Comparison of ENCODE assay signal across 18 cellular contexts in the genomic region with DNA sequence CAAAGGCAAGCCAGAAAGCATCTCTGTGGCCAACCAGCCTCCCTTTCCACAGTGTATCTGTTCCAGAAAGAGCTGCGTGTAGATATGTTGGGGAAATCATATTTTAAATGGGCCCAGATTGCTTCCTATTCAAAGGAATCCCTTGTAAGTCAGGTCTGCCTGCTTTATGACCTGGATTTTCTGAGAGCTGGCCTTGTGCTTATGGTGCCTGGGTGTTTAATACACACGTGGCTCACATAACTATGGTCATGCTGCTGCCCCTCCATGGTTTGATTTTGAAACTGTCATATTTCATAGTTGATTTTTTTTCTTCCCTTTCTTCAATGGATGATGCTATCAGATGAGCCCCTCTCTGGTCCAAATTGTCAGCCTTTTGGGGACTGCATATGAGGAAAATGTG.
"Had no signal": no experiment of that assay in that cellular context is flagged by ENCODE, and none has a peak within 500 bp of the region (broad histone marks: within the 10 kb centered on the region; RNA-seq: fewer than 3 reads in every experiment).

No MANE protein-coding gene starts in this region.

- H3K27ac ChIP-seq: breast epithelium, dorsolateral prefrontal cortex, gastroesophageal sphincter, right atrium auricular region, upper lobe of left lung had no signal

- H3K36me3 ChIP-seq: breast epithelium, gastroesophageal sphincter, right atrium auricular region, upper lobe of left lung had no signal

- H3K9me3 ChIP-seq: breast epithelium, gastroesophageal sphincter, right atrium auricular region, upper lobe of left lung had no signal

- DNase-seq: activated CD4-positive, alpha-beta T cell treated with anti-CD3 and anti-CD28 coated beads for 1 hour; activated CD4-positive, alpha-beta T cell treated with anti-CD3 and anti-CD28 coated beads, Interleukin-2, amount 50 U/mL, for 48 hours; activated naive CD4-positive, alpha-beta T cell treated with anti-CD3 and anti-CD28 coated beads for 36 hours; activated naive CD8-positive, alpha-beta T cell treated with anti-CD3 and anti-CD28 coated beads, Interleukin-2, amount 50 U/mL, for 24 hours; aorta; dorsolateral prefrontal cortex; endodermal cell; islet precursor cell; mammary epithelial cell; naive thymus-derived CD4-positive, alpha-beta T cell; posterior cingulate gyrus; small intestine; stimulated activated naive CD8-positive, alpha-beta T cell treated with anti-CD3 and anti-CD28 coated beads, Interleukin-15, amount 100 ng/mL, for 72 hours; T-cell; upper lobe of left lung had no signal

- H3K4me3 ChIP-seq: breast epithelium, dorsolateral prefrontal cortex, gastroesophageal sphincter, right atrium auricular region, upper lobe of left lung had no signal

- H3K27me3 ChIP-seq: breast epithelium, dorsolateral prefrontal cortex, gastroesophageal sphincter, right atrium auricular region, upper lobe of left lung had no signal

- H3K4me1 ChIP-seq: breast epithelium, gastroesophageal sphincter, right atrium auricular region, upper lobe of left lung had no signal
